Comparison of ENCODE assay signal across 8 cellular contexts in genomic region chr1:35769759-35770446, GRCh38. TPM values are rescaled to one million over a fixed set of nuclear protein-coding genes. Genes with fewer than 3 reads are reported as not detected.
A peak's percentile ranks its signal among the peaks of the same experiment; 100 is the strongest.
DNase-seq lines count a peak whose midpoint lies in the region; ATAC-seq, FAIRE-seq and TF ChIP-seq lines count a peak whose summit lies in the region.

TSS of gene CLSPN (minus strand) at chr1:35769978. CDS start at chr1:35769870, 108 bp downstream.

- CTCF ChIA-PET in mammary epithelial cell (lab: Charles Lee; ENCODE audit: low non-redundant PET) = interaction anchor here (0.5 to 0.7 kb wide), 4 partner anchors 22 to 528 kb away, joined by 4 to 7 read pairs (median 6); no protein-coding TSS in a partner anchor

- ATAC-seq in GM18870 (IDR thresholded peaks at IDR 0.05; ENCODE audit: unreplicated experiment) (peak; percentile 83), HG03135 (IDR thresholded peaks at IDR 0.05; ENCODE audit: unreplicated experiment) (peak; percentile 94)

- H3K36me3 ChIP-seq in ACC112 (ENCODE audit: insufficient read depth, low read length) (no peaks in the 10 kb centered on the region), mammary epithelial cell (ENCODE audit: insufficient read depth, low read length) (no peaks in the 10 kb centered on the region), iPS-20b (ENCODE audit: insufficient read depth, low read depth, low read length) (peaks cover 14% of the 10 kb centered on the region), small intestine (ENCODE audit: control insufficient read depth in 2 of 2, insufficient read depth in 2 of 2, low read length in 2 of 2) (no peaks in the 10 kb centered on the region)

- no TSS peak for BruUV-seq in mammary epithelial cell (replicated peaks; lab: Mats Ljungman, UMichigan)

- peaks cover 23% of the 10 kb centered on the region for H3K79me2 ChIP-seq in ACC112 (ENCODE audit: control insufficient read depth, insufficient read depth, low read length, unreplicated experiment)
- H3K79me2 ChIP-seq in mammary epithelial cell (ENCODE audit: insufficient read depth, low read length) = peaks cover 27% of the 10 kb centered on the region

- intact Hi-C loops in mammary epithelial cell (cut with micrococcal nuclease) = loop anchor here (1.0 to 5.0 kb wide), 2 partner anchors 198 to 983 kb away; no protein-coding TSS in a partner anchor

- H3K4me3 ChIP-seq in ACC112 (ENCODE audit: low read depth, low read length) (peak within 1 kb of the TSS; percentile 88), mammary epithelial cell (replicated peaks in 1 of 3; ENCODE audit: insufficient read depth in 1 of 3, low read depth in 2 of 3, low read length in 3 of 3) (peak within 1 kb of the TSS; percentile 81 to 92 (median 84)), iPS-20b (ENCODE audit: low read length) (peak within 1 kb of the TSS; percentile 93), small intestine (ENCODE audit: low read depth in 1 of 2, low read length in 2 of 2) (peak within 1 kb of the TSS; percentile 80 to 84)

- H2AFZ ChIP-seq in ACC112 (ENCODE audit: low read length, unreplicated experiment) = peak within 1 kb of the TSS; percentile 72
- peak within 1 kb of the TSS; percentile 97 for H2AFZ ChIP-seq in mammary epithelial cell (ENCODE audit: low read depth, low read length)

- 0% methylated on average over 10 of the region's 34 CpGs for WGBS in mammary epithelial cell (ENCODE audit: low coverage, missing lambda C conversion rate)
- whole genome bisulfite sequencing in small intestine, 3 donors = 0 to 1% (median 1%) methylated on average over 30 to 34 of the region's 34 CpGs

- TF ChIP-seq CTCF in VCaP (conservative IDR thresholded peaks at IDR 0.05) = no peak
- TF ChIP-seq CTCF in mammary epithelial cell (conservative IDR thresholded peaks at IDR 0.05 in 1 of 2, IDR thresholded peaks at IDR 0.05 in 1 of 2; ENCODE audit: extremely low read depth in 1 of 2, insufficient read depth in 1 of 2, low read depth in 1 of 2, low read length in 2 of 2) = no peak

- H3K9me3 ChIP-seq in mammary epithelial cell (replicated peaks; ENCODE audit: insufficient read depth, low read length) = no peaks in the 10 kb centered on the region
- H3K9me3 ChIP-seq in iPS-20b (ENCODE audit: insufficient read depth, low read depth, low read length) = no peaks in the 10 kb centered on the region
- no peaks in the 10 kb centered on the region for H3K9me3 ChIP-seq in small intestine (ENCODE audit: control insufficient read depth, low read depth)

- dilution Hi-C loops in mammary epithelial cell (cut with HindIII; ENCODE audit: low sequenced_read_pairs) = no loop called here

- H3K27me3 ChIP-seq in ACC112 (ENCODE audit: insufficient read depth, low read length) = no peaks in the 10 kb centered on the region
- no peaks in the 10 kb centered on the region for H3K27me3 ChIP-seq in mammary epithelial cell (ENCODE audit: insufficient read depth, low read length)
- H3K27me3 ChIP-seq in iPS-20b (ENCODE audit: insufficient read depth, low read length) = no peaks in the 10 kb centered on the region
- H3K27me3 ChIP-seq in small intestine (ENCODE audit: control insufficient read depth in 2 of 2, insufficient read depth in 2 of 2, low read length in 2 of 2) = no peaks in the 10 kb centered on the region

- H3K27ac ChIP-seq in ACC112 (ENCODE audit: low read depth, low read length) = peak within 1 kb of the TSS; percentile 83
- H3K27ac ChIP-seq in VCaP = peak within 1 kb of the TSS; percentile 76
- peak within 1 kb of the TSS; percentile 76 for H3K27ac ChIP-seq in mammary epithelial cell (ENCODE audit: insufficient read depth, low read depth, low read length)
- peak within 1 kb of the TSS; percentile 76 for H3K27ac ChIP-seq in iPS-20b (ENCODE audit: low read length)
- peak within 1 kb of the TSS; percentile 77 to 91 for H3K27ac ChIP-seq in small intestine (ENCODE audit: low read depth in 1 of 2, low read length in 1 of 2)

- no peaks in the 10 kb centered on the region for H4K20me1 ChIP-seq in mammary epithelial cell (ENCODE audit: insufficient read depth, low read length)

- DNase-seq in NCI-H2196 treated with DMSO at 0.1 percent for 48 hours (lab: John Stamatoyannopoulos, UW; ENCODE audit: unreplicated experiment) (peak; percentile 97), mammary epithelial cell (peak; percentile 93), small intestine (peak; percentile 93)

- in situ Hi-C loops in mammary epithelial cell (cut with MboI; ENCODE audit: low sequenced_read_pairs in 2 of 2) = loop anchor here in 1 of 2 donors (10.0 kb wide), 1 partner anchor 205 kb away; no protein-coding TSS in a partner anchor

- no peak for FAIRE-seq in small intestine (lab: Jason Lieb, UNC)

- H3K4me1 ChIP-seq in ACC112 (ENCODE audit: control insufficient read depth, insufficient read depth, low read length, unreplicated experiment) (peaks cover 7% of the 10 kb centered on the region), mammary epithelial cell (ENCODE audit: insufficient read depth, low read length) (no peaks in the 10 kb centered on the region), iPS-20b (ENCODE audit: insufficient read depth, low read length) (no peaks in the 10 kb centered on the region), small intestine (ENCODE audit: control insufficient read depth in 2 of 2, insufficient read depth in 1 of 2, low read depth in 1 of 2, low read length in 1 of 2) (no peaks in the 10 kb centered on the region)

- H3K4me2 ChIP-seq in mammary epithelial cell (ENCODE audit: insufficient read depth, low read depth, low read length) = peak within 1 kb of the TSS; percentile 92

- H3K9ac ChIP-seq in mammary epithelial cell (ENCODE audit: insufficient read depth, low read length) = peak within 1 kb of the TSS; percentile 76
- peak within 1 kb of the TSS; percentile 96 for H3K9ac ChIP-seq in iPS-20b (ENCODE audit: low read depth, low read length)

RNA-seq across cellular contexts. Expression of gene CLSPN, which starts in this region (rescaled TPM):
- 10 to 100 TPM in 1 of 2 donors, 1 to 10 TPM in 1; 2.3 to 29.4 TPM for total RNA-seq in mammary epithelial cell
- polyA plus RNA-seq in mammary epithelial cell (16.4 TPM), small intestine (1 to 10 TPM in 1 of 3 donors, under 1 TPM in 2; 0.27 to 3.5 (median 0.67) TPM)
- 35.1 TPM for polyA minus RNA-seq in mammary epithelial cell

Comparison
In these comparisons a context has a peak if more than half of its experiments do, and no peak if none do; other contexts are left out.
1. Peak in every context shown above with its lines: DNase-seq, ATAC-seq, H3K4me3 ChIP-seq and H3K27ac ChIP-seq.